In genomic region chr1:154770897-154771594, GRCh38 we compare ENCODE assay signal across 28 cellular contexts.
"Had no signal": no experiment of that assay in that cellular context is flagged by ENCODE, and none has a peak within 500 bp of the region (broad histone marks: within the 10 kb centered on the region; RNA-seq: fewer than 3 reads in every experiment).

No MANE protein-coding gene starts in this region.

- H3K27me3 ChIP-seq: cardiac muscle cell, dorsolateral prefrontal cortex, gastrocnemius medialis, ovary, suprapubic skin had no signal

- H3K27ac ChIP-seq: cardiac muscle cell, coronary artery, gastrocnemius medialis, ovary, suprapubic skin, tibial artery, WERI-Rb-1 had no signal

- DNase-seq: activated CD4-positive, alpha-beta memory T cell treated with anti-CD3 and anti-CD28 coated beads for 36 hours; activated CD4-positive, alpha-beta T cell treated with anti-CD3 and anti-CD28 coated beads, Interleukin-2, amount 10 ng/mL, durations not matched to agents 24 days and 14 days; activated CD8-positive, alpha-beta memory T cell treated with anti-CD3 and anti-CD28 coated beads, Interleukin-2, amount 50 U/mL, for 4 hours; activated T-cell treated with anti-CD3 and anti-CD28 coated beads, Interleukin-2, amount 50 U/mL, for 1 hour; anterior cingulate cortex; cerebellar nuclear complex; dorsolateral prefrontal cortex; effector memory CD4-positive, alpha-beta T cell; erythroblast; gastrocnemius medialis; glutamatergic neuron; left cardiac atrium; naive B cell; nephron progenitor cell; ovary; retina; stimulated activated CD4-positive, alpha-beta T cell treated with anti-CD3 and anti-CD28 coated beads, Interleukin-15, amount 100 ng/mL, for 24 hours; stimulated activated CD4-positive, alpha-beta T cell treated with anti-CD3 and anti-CD28 coated beads, Interleukin-2, amount 100 ng/mL, for 24 hours; stimulated activated naive B cell treated with anti-CD40 and anti-IgM and Interleukin-4, amounts not matched to agents 10 μg/mL and 1 μg/mL and 100 μg/mL, for 72 hours; T-helper 17 cell; T1000; tibial artery; WERI-Rb-1 had no signal

- H3K4me3 ChIP-seq: cardiac muscle cell, coronary artery, dorsolateral prefrontal cortex, gastrocnemius medialis, ovary, smooth muscle cell, suprapubic skin, tibial artery had no signal

- ATAC-seq: activated CD4-positive, CD25-positive, alpha-beta regulatory T cell treated with anti-CD3 and anti-CD28 coated beads, Interleukin-2, amount 50 U/mL, for 24 hours; gastrocnemius medialis; left cardiac atrium; stimulated activated naive B cell treated with anti-CD40 and anti-IgM and Interleukin-4, amounts not matched to agents 10 μg/mL and 1 μg/mL and 100 μg/mL, for 72 hours; T-helper 17 cell had no signal

- H3K9me3 ChIP-seq: gastrocnemius medialis, ovary, suprapubic skin, tibial artery had no signal

- H3K36me3 ChIP-seq: cardiac muscle cell, gastrocnemius medialis, ovary, suprapubic skin, tibial artery, WERI-Rb-1 had no signal
